In genomic region chr9:35760651-35761050, GRCh38 we compare ENCODE assay signal across 11 cellular contexts. TPM values are rescaled to one million over a fixed set of nuclear protein-coding genes. Genes with fewer than 3 reads are reported as not detected.
DNase-seq lines count a peak whose midpoint lies in the region; ATAC-seq and TF ChIP-seq lines count a peak whose summit lies in the region.
"Had no signal": no experiment of that assay in that cellular context is flagged by ENCODE, and none has a peak within 500 bp of the region (broad histone marks: within the 10 kb centered on the region; RNA-seq: fewer than 3 reads in every experiment).

No MANE protein-coding gene starts in this region.

- H3K4me3 ChIP-seq in right cardiac atrium (ENCODE audit: low read length), result no peak overlapping the region
- no peak overlapping the region for H3K4me3 ChIP-seq in adipocyte (ENCODE audit: low read length)
- no peak overlapping the region for H3K4me3 ChIP-seq in neural progenitor cell
- H3K4me3 ChIP-seq: Peyer's patch, psoas muscle had no signal

- peaks cover 39% of the 10 kb centered on the region for H3K4me1 Mint-ChIP-seq in CD14-positive monocyte
- H3K4me1 Mint-ChIP-seq in neural progenitor cell, result peaks cover 27% of the 10 kb centered on the region

- DNase-seq in right cardiac atrium (peak in 1 of 3 donors; percentile 40), left ventricle myocardium superior (no peak), adipocyte (ENCODE audit: low read depth) (peak; percentile 23), kidney glomerular epithelial cell (lab: John Stamatoyannopoulos, UW) (peak; percentile 71), CD14-positive monocyte (ENCODE audit: low spot score) (no peak), neural progenitor cell (ENCODE audit: low spot score) (no peak), NAMALWA (ENCODE audit: low spot score) (no peak)
- DNase-seq: Peyer's patch, psoas muscle, substantia nigra had no signal

- H3K9ac ChIP-seq in adipocyte (ENCODE audit: low read length), result no peak overlapping the region
- no peak overlapping the region for H3K9ac ChIP-seq in neural progenitor cell

- H3K27ac Mint-ChIP-seq in CD14-positive monocyte (peak overlapping the region in 2 of 7 donors; percentile 8 to 15), neural progenitor cell (no peak overlapping the region)

- H3K4me3 Mint-ChIP-seq in CD14-positive monocyte (no peak overlapping the region), neural progenitor cell (no peak overlapping the region)

- no peak overlapping the region for H3K4me2 ChIP-seq in neural progenitor cell

- intact Hi-C loops in right cardiac atrium (cut with DNase I) (no loop called here), left ventricle myocardium superior (cut with micrococcal nuclease) (no loop called here), CD14-positive monocyte (cut with micrococcal nuclease) (no loop called here)

- peaks cover 11% of the 10 kb centered on the region for H4K20me1 ChIP-seq in neural progenitor cell (ENCODE audit: low read depth)

- H3K9me3 Mint-ChIP-seq in CD14-positive monocyte, result peaks cover 0 to 3% (median 3%) of the 10 kb centered on the region in 7 donors
- H3K9me3 Mint-ChIP-seq in neural progenitor cell, result no peaks in the 10 kb centered on the region

- 66% methylated on average over 2 of the region's 2 CpGs for WGBS in right cardiac atrium

- H3K27me3 Mint-ChIP-seq in CD14-positive monocyte (ENCODE audit: low read depth in 3 of 3) (peaks cover 1 to 4% (median 2%) of the 10 kb centered on the region in 3 donors), neural progenitor cell (ENCODE audit: insufficient read depth, low read depth) (no peaks in the 10 kb centered on the region)

- H3K4me1 ChIP-seq in right cardiac atrium (ENCODE audit: control insufficient read depth, insufficient read depth, low read length) (no peaks in the 10 kb centered on the region), adipocyte (ENCODE audit: control insufficient read depth, insufficient read depth, low read length) (peaks cover 28% of the 10 kb centered on the region), neural progenitor cell (peaks cover 32% of the 10 kb centered on the region)

- H3K27ac ChIP-seq in right cardiac atrium (ENCODE audit: low read length) (no peak overlapping the region), neural progenitor cell (no peak overlapping the region)
- H3K27ac ChIP-seq: Peyer's patch, psoas muscle had no signal

- H2AFZ ChIP-seq in neural progenitor cell (replicated peaks), result no peak overlapping the region

- H3K36me3 Mint-ChIP-seq in CD14-positive monocyte (peaks cover 0 to 3% of the 10 kb centered on the region in 2 donors), neural progenitor cell (peaks cover 5% of the 10 kb centered on the region)

- H3K9me3 ChIP-seq in right cardiac atrium (ENCODE audit: control insufficient read depth, low read length) (no peaks in the 10 kb centered on the region), adipocyte (ENCODE audit: control insufficient read depth, low read length) (no peaks in the 10 kb centered on the region), neural progenitor cell (ENCODE audit: low read depth) (no peaks in the 10 kb centered on the region)
- H3K9me3 ChIP-seq: Peyer's patch, psoas muscle had no signal

- H3K36me3 ChIP-seq in adipocyte (ENCODE audit: control insufficient read depth, insufficient read depth, low read length, severe bottlenecking) (no peaks in the 10 kb centered on the region), neural progenitor cell (no peaks in the 10 kb centered on the region)
- H3K36me3 ChIP-seq: Peyer's patch had no signal

- TF ChIP-seq CTCF in CD14-positive monocyte (IDR thresholded peaks at IDR 0.05), result no peak
- TF ChIP-seq CTCF in neural progenitor cell (IDR thresholded peaks at IDR 0.05), result no peak

- ATAC-seq in right cardiac atrium (peak; percentile 36 to 66), left ventricle myocardium superior (no peak), HG03378 (IDR thresholded peaks at IDR 0.05; ENCODE audit: unreplicated experiment) (no peak)
- ATAC-seq: psoas muscle had no signal

- peaks cover 80% of the 10 kb centered on the region for H3K79me2 ChIP-seq in neural progenitor cell (ENCODE audit: low read depth)

- peaks cover 43% of the 10 kb centered on the region for H3F3A ChIP-seq in neural progenitor cell (ENCODE audit: low read depth)

- no peaks in the 10 kb centered on the region for H3K27me3 ChIP-seq in right cardiac atrium (ENCODE audit: control insufficient read depth, insufficient read depth)
- no peaks in the 10 kb centered on the region for H3K27me3 ChIP-seq in adipocyte (replicated peaks; ENCODE audit: control insufficient read depth, insufficient read depth, low read length)
- no peaks in the 10 kb centered on the region for H3K27me3 ChIP-seq in neural progenitor cell
- H3K27me3 ChIP-seq: Peyer's patch had no signal

RNA-seq across cellular contexts. Expression of gene MSMP, which starts 6.6 kb away (rescaled TPM):
- not detected for total RNA-seq in right cardiac atrium
- polyA plus RNA-seq in right cardiac atrium, result 0.27 TPM
- not detected for total RNA-seq in left ventricle myocardium superior
- polyA plus RNA-seq in CD14-positive monocyte, result not detected
- not detected in 2 replicates for total RNA-seq in neural progenitor cell (ENCODE audit: low replicate concordance)
- total RNA-seq: Peyer's patch, psoas muscle had no signal

RNA-seq across cellular contexts. Expression of gene RGP1, which starts 11.6 kb away (rescaled TPM):
- total RNA-seq in right cardiac atrium (10 to 100 TPM; 25.7 to 35.0 (median 30.4) TPM), left ventricle myocardium superior (32.4 TPM), neural progenitor cell (ENCODE audit: low replicate concordance) (11.2 and 20.1 TPM in 2 replicates)
- polyA plus RNA-seq in right cardiac atrium (17.7 TPM), CD14-positive monocyte (1 to 10 TPM; 2.3 to 3.3 TPM)

RNA-seq across cellular contexts. Expression of gene GBA2, which starts 11.6 kb away (rescaled TPM):
- total RNA-seq in right cardiac atrium (100 to 1,000 TPM in 2 of 4 donors, 10 to 100 TPM in 2; 93.7 to 117 (median 102) TPM), left ventricle myocardium superior (90.2 TPM), neural progenitor cell (ENCODE audit: low replicate concordance) (44.8 and 74.5 TPM in 2 replicates)
- polyA plus RNA-seq in right cardiac atrium (70.3 TPM), CD14-positive monocyte (10 to 100 TPM; 18.1 to 26.4 TPM)

RNA-seq across cellular contexts. Expression of gene CREB3, which starts 28.2 kb away (rescaled TPM):
- total RNA-seq in right cardiac atrium, result 10 to 100 TPM; 24.5 to 35.4 (median 25.7) TPM
- 29.6 TPM for polyA plus RNA-seq in right cardiac atrium
- total RNA-seq in left ventricle myocardium superior, result 19.4 TPM
- polyA plus RNA-seq in CD14-positive monocyte, result 10 to 100 TPM; 32.2 to 38.7 TPM
- 27.9 and 30.3 TPM in 2 replicates for total RNA-seq in neural progenitor cell (ENCODE audit: low replicate concordance)

RNA-seq across cellular contexts. Expression of gene TLN1, which starts 28.7 kb away (rescaled TPM):
- total RNA-seq in right cardiac atrium (100 to 1,000 TPM; 263 to 375 (median 298) TPM), left ventricle myocardium superior (243 TPM), neural progenitor cell (ENCODE audit: low replicate concordance) (36.7 and 71.5 TPM in 2 replicates)
- polyA plus RNA-seq in right cardiac atrium (171 TPM), CD14-positive monocyte (10 to 100 TPM; 46.6 to 93.0 TPM)

Comparison
In these comparisons a context has a peak if more than half of its experiments do, and no peak if none do; other contexts are left out.
1. ATAC-seq: peak in right cardiac atrium (2 of 2); none in left ventricle myocardium superior (single experiment) and HG03378 (single experiment).
2. DNase-seq: peak in adipocyte (single experiment) and kidney glomerular epithelial cell (single experiment); none in left ventricle myocardium superior (single experiment), CD14-positive monocyte (single experiment), neural progenitor cell (single experiment) and NAMALWA (single experiment).